Comparison of ENCODE assay signal across 22 cellular contexts in genomic region chr17:8534498-8535188, GRCh38.
"Had no signal": no experiment of that assay in that cellular context is flagged by ENCODE, and none has a peak within 500 bp of the region (broad histone marks: within the 10 kb centered on the region; RNA-seq: fewer than 3 reads in every experiment).

No MANE protein-coding gene starts in this region.

- H3K4me3 ChIP-seq: K562, SJSA1, SK-N-MC had no signal

- H3K9me3 ChIP-seq: SJSA1 had no signal

- H3K27ac ChIP-seq: KMS-11, SJSA1, SK-N-MC had no signal

- H3K4me1 ChIP-seq: SJSA1 had no signal

- H3K27me3 ChIP-seq: SJSA1 had no signal

- H3K4me1 Mint-ChIP-seq: IgD-negative memory B cell had no signal

- H3K27me3 Mint-ChIP-seq: IgD-negative memory B cell had no signal

- H3K36me3 Mint-ChIP-seq: IgD-negative memory B cell had no signal

- H3K27ac Mint-ChIP-seq: IgD-negative memory B cell had no signal

- H3K9me3 Mint-ChIP-seq: IgD-negative memory B cell had no signal

- H3K4me3 Mint-ChIP-seq: IgD-negative memory B cell had no signal

- DNase-seq: Kasumi-1, MM.1S, NCI-H1092 treated with DMSO at 0.1 percent for 48 hours, NCI-H1436, NCI-H187, NCI-H2029, NCI-H2081 treated with DMSO at 0.1 percent for 48 hours, NCI-H2171, NCI-H226, NCI-H446, NCI-H510A, NCI-H524 treated with DMSO at 0.1 percent for 48 hours, NCI-H69, NCI-H774, Right ventricle myocardium superior, RPMI8226, SIG-M5 had no signal

- ATAC-seq: K562 had no signal
